In genomic region chr16:4416200-4417032, GRCh38 we compare ENCODE assay signal across 8 cellular contexts. TPM values are rescaled to one million over a fixed set of nuclear protein-coding genes. Genes with fewer than 3 reads are reported as not detected.
DNase-seq lines count a peak whose midpoint lies in the region; ATAC-seq and TF ChIP-seq lines count a peak whose summit lies in the region.

CORO7 (minus strand) TSS chr16:4416596; CDS start chr16:4416518, 78 bp downstream.

- peak within 1 kb of the TSS; percentile 98 for H3K4me2 ChIP-seq in BLaER1

- CTCF ChIA-PET in activated CD4-positive, alpha-beta T cell treated with anti-CD3 and anti-CD28 coated beads, Interleukin-2, amount 10 ng/mL, durations not matched to agents 7 days and 5 days (lab: Charles Lee), result interaction anchor here (0.5 to 4.9 kb wide), 13 partner anchors 8 to 361 kb away, joined by 3 to 24 read pairs (median 4); partner anchors contain the start of gene MGRN1

- no peaks in the 10 kb centered on the region for H3K9me3 ChIP-seq in BLaER1

- peaks cover 48% of the 10 kb centered on the region for H4K20me1 ChIP-seq in BLaER1

- H3K9ac ChIP-seq in BLaER1, result peak within 1 kb of the TSS; percentile 97

- peaks cover 24% of the 10 kb centered on the region for H3K36me3 Mint-ChIP-seq in activated CD4-positive, alpha-beta T cell treated with anti-CD3 and anti-CD28 coated beads, Interleukin-2, amount 10 ng/mL, durations not matched to agents 7 days and 5 days (ENCODE audit: low read depth)

- peaks cover 33% of the 10 kb centered on the region for H3K4me1 Mint-ChIP-seq in activated CD4-positive, alpha-beta T cell treated with anti-CD3 and anti-CD28 coated beads, Interleukin-2, amount 10 ng/mL, durations not matched to agents 7 days and 5 days

- peaks cover 21% of the 10 kb centered on the region for H3K36me3 ChIP-seq in BLaER1

- H3K4me1 ChIP-seq in BLaER1, result peaks cover 27% of the 10 kb centered on the region

- H3K4me3 ChIP-seq in BLaER1 (peak within 1 kb of the TSS; percentile 99), coronary artery (peak within 1 kb of the TSS; percentile 99)

- DNase-seq in NCI-H526 treated with DMSO at 0.1 percent for 48 hours (lab: John Stamatoyannopoulos, UW), result peak; percentile 68
- DNase-seq in activated CD4-positive, alpha-beta T cell treated with anti-CD3 and anti-CD28 coated beads, Interleukin-2, amount 10 ng/mL, durations not matched to agents 7 days and 5 days, result peak; percentile 98
- DNase-seq in coronary artery (ENCODE audit: low spot score), result peak; percentile 97
- DNase-seq in left lobe of liver (ENCODE audit: low spot score), result peak; percentile 97
- peak; percentile 98 to 99 for DNase-seq in stimulated activated CD4-positive, alpha-beta T cell treated with anti-CD3 and anti-CD28 coated beads, Interleukin-2, amount 100 ng/mL, for 24 hours

- peak within 1 kb of the TSS; percentile 89 for H3K4me3 Mint-ChIP-seq in activated CD4-positive, alpha-beta T cell treated with anti-CD3 and anti-CD28 coated beads, Interleukin-2, amount 10 ng/mL, durations not matched to agents 7 days and 5 days

- POLR2A ChIA-PET in activated CD4-positive, alpha-beta T cell treated with anti-CD3 and anti-CD28 coated beads, Interleukin-2, amount 10 ng/mL, durations not matched to agents 7 days and 5 days (lab: Charles Lee), result interaction anchor here (1.0 kb wide), 1 partner anchor 64 kb away, joined by 3 read pairs; no protein-coding TSS in a partner anchor

- no peaks in the 10 kb centered on the region for H3K27me3 ChIP-seq in BLaER1

- H3K27me3 Mint-ChIP-seq in activated CD4-positive, alpha-beta T cell treated with anti-CD3 and anti-CD28 coated beads, Interleukin-2, amount 10 ng/mL, durations not matched to agents 7 days and 5 days, result peaks cover 3% of the 10 kb centered on the region

- TF ChIP-seq CTCF in coronary artery (IDR thresholded peaks at IDR 0.05), result no peak

- H3K27ac ChIP-seq in BLaER1, result peak within 1 kb of the TSS; percentile 97
- peak within 1 kb of the TSS; percentile 47 to 87 for H3K27ac ChIP-seq in coronary artery

- ATAC-seq in GM19328 (IDR thresholded peaks at IDR 0.05; ENCODE audit: unreplicated experiment) (peak; percentile 60), HG03469 (IDR thresholded peaks at IDR 0.05; ENCODE audit: unreplicated experiment) (peak; percentile 32), left lobe of liver (peak; percentile 95)

- peak within 1 kb of the TSS; percentile 92 for H3K27ac Mint-ChIP-seq in activated CD4-positive, alpha-beta T cell treated with anti-CD3 and anti-CD28 coated beads, Interleukin-2, amount 10 ng/mL, durations not matched to agents 7 days and 5 days

- no peaks in the 10 kb centered on the region for H3K9me3 Mint-ChIP-seq in activated CD4-positive, alpha-beta T cell treated with anti-CD3 and anti-CD28 coated beads, Interleukin-2, amount 10 ng/mL, durations not matched to agents 7 days and 5 days

RNA-seq across cellular contexts. Expression of gene CORO7, which starts in this region (rescaled TPM):
- 100 to 1,000 TPM; 196 to 211 TPM for total RNA-seq in activated CD4-positive, alpha-beta T cell treated with anti-CD3 and anti-CD28 coated beads, Interleukin-2, amount 10 ng/mL, durations not matched to agents 7 days and 5 days
- total RNA-seq in left lobe of liver, result 9.6 TPM

Comparison
In these comparisons a context has a peak if more than half of its experiments do, and no peak if none do; other contexts are left out.
1. Peak in every context shown above with its lines: DNase-seq, ATAC-seq, H3K4me3 ChIP-seq and H3K27ac ChIP-seq.
2. RNA of gene CORO7 (total RNA-seq): 196 to 211 TPM in activated CD4-positive, alpha-beta T cell treated with anti-CD3 and anti-CD28 coated beads, Interleukin-2, amount 10 ng/mL, durations not matched to agents 7 days and 5 days; 9.6 TPM in left lobe of liver (single experiment); every median in the first group is over 10 times any median in the second.
3. ATAC-seq: peak in every context shown above with its lines; median percentile 95 in left lobe of liver; 60 in GM19328; 32 in HG03469.